8 cellular contexts compared by ENCODE assay signal in the genomic region with DNA sequence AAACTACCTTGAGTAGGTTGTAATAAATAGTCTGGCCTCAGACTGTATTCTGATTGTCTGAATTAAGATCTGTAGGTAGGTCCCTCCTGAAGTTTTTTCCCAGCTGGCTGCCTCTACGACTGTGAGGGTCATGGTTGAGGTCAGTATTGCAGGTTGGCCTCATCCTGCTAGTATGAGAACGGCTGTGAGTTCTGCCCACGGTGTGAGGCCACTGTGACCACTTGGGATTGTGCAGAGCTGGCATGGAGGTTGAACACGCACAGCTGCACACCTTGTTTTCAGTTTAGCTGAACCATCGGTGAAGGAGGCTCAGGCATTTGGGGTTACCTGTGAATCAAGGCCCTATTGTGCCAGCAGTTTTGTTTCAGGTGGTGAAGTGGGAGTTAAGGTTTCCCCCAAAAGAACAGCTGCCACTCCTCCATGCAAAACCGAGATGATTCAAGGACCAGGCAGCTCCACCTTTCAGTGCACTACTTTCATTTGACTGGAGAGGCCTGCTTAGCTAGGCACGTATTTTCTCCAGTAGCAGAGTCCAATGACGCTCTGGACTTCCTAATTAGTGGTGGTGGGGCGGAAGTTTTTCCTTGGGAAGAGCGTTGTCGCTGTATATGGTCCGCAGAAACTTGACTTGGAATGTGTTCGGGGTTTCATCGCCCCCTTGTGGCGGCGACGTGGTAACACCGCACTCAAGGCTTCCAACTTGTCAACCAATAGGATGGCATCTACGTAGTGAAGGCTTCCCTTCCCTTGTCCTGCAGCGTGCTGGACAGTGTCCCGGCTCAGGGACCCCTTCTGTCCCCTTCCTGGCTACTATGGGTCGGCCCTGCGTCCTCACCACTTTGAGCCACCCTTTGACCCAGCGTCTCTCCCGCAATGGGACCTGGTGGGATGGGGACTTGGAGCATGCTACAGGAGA. TPM values are rescaled to one million over a fixed set of nuclear protein-coding genes. Genes with fewer than 3 reads are reported as not detected.
DNase-seq lines count a peak whose midpoint lies in the region; ATAC-seq and TF ChIP-seq lines count a peak whose summit lies in the region.

No MANE protein-coding gene starts in this region.

- H3K27ac Mint-ChIP-seq in stimulated activated naive CD8-positive, alpha-beta T cell treated with anti-CD3 and anti-CD28 coated beads, Interleukin-15, amount 100 ng/mL, for 72 hours = no peak overlapping the region

- H3K36me3 ChIP-seq in mesodermal cell (ENCODE audit: control insufficient read depth, insufficient read depth, low read length) = peaks cover 21% of the 10 kb centered on the region

- peak overlapping the region; percentile 73 to 76 for H3K4me3 Mint-ChIP-seq in stimulated activated naive CD8-positive, alpha-beta T cell treated with anti-CD3 and anti-CD28 coated beads, Interleukin-15, amount 100 ng/mL, for 72 hours

- H3K4me3 ChIP-seq in epithelial cell of esophagus (ENCODE audit: low read length) = peak overlapping the region; percentile 16
- H3K4me3 ChIP-seq in mesodermal cell (ENCODE audit: extremely low read depth, insufficient read depth, low read length, poor library complexity, severe bottlenecking) = no peak overlapping the region

- H3K9me3 ChIP-seq in mesodermal cell (ENCODE audit: control insufficient read depth, low read length) = no peaks in the 10 kb centered on the region

- no peaks in the 10 kb centered on the region for H3K27me3 Mint-ChIP-seq in stimulated activated naive CD8-positive, alpha-beta T cell treated with anti-CD3 and anti-CD28 coated beads, Interleukin-15, amount 100 ng/mL, for 72 hours

- peaks cover 28% of the 10 kb centered on the region for H3K4me1 Mint-ChIP-seq in stimulated activated naive CD8-positive, alpha-beta T cell treated with anti-CD3 and anti-CD28 coated beads, Interleukin-15, amount 100 ng/mL, for 72 hours

- peak overlapping the region; percentile 10 for H3K27ac ChIP-seq in mesodermal cell (ENCODE audit: low read depth, low read length, severe bottlenecking)

- DNase-seq in NCI-H82 (lab: John Stamatoyannopoulos, UW) = peak; percentile 46
- DNase-seq in NCI-H82 treated with DMSO at 0.1 percent for 48 hours (lab: John Stamatoyannopoulos, UW; ENCODE audit: unreplicated experiment) = no peak
- DNase-seq in NCI-H226 = peak; percentile 34
- DNase-seq in activated CD8-positive, alpha-beta memory T cell treated with anti-CD3 and anti-CD28 coated beads, Interleukin-2, amount 50 U/mL, for 4 hours = peak; percentile 45
- peak; percentile 70 for DNase-seq in epithelial cell of esophagus (ENCODE audit: low read depth)
- peak; percentile 36 for DNase-seq in stimulated activated naive CD8-positive, alpha-beta T cell treated with anti-CD3 and anti-CD28 coated beads, Interleukin-15, amount 100 ng/mL, for 72 hours

- H3K9me3 Mint-ChIP-seq in stimulated activated naive CD8-positive, alpha-beta T cell treated with anti-CD3 and anti-CD28 coated beads, Interleukin-15, amount 100 ng/mL, for 72 hours = no peaks in the 10 kb centered on the region

- peak; percentile 76 for ATAC-seq in HG02798 (IDR thresholded peaks at IDR 0.05; ENCODE audit: poor library complexity, unreplicated experiment)
- peak; percentile 67 for ATAC-seq in stimulated activated naive CD8-positive, alpha-beta T cell treated with anti-CD3 and anti-CD28 coated beads, Interleukin-15, amount 100 ng/mL, for 72 hours

- peak; percentile 70 for TF ChIP-seq CTCF in epithelial cell of esophagus (IDR thresholded peaks at IDR 0.05; ENCODE audit: insufficient read depth, low read depth, low read length, missing control alignments)

- WGBS in mesodermal cell (ENCODE audit: insufficient coverage in 2 of 2), 2 experiments = 52% methylated on average over 7 of the region's 25 CpGs; no CpG with 5 or more reads in 1 of the 2 experiments

- H3K4me1 ChIP-seq in mesodermal cell (ENCODE audit: control insufficient read depth, insufficient read depth, low read length, poor library complexity, severe bottlenecking) = no peaks in the 10 kb centered on the region

RNA-seq across cellular contexts. Expression of gene CMC4, which starts 13.8 kb away (rescaled TPM):
- 12.0 TPM for polyA plus RNA-seq in mesodermal cell (2013, experiment 1 of 2)
- polyA plus RNA-seq in mesodermal cell (2013, experiment 2 of 2) = 7.6 TPM

RNA-seq across cellular contexts. Expression of gene MTCP1, which starts 13.8 kb away (rescaled TPM):
- 9.3 TPM for polyA plus RNA-seq in mesodermal cell (2013, experiment 1 of 2)
- 19.8 TPM for polyA plus RNA-seq in mesodermal cell (2013, experiment 2 of 2)

RNA-seq across cellular contexts. Expression of gene BRCC3, which starts 14.2 kb away (rescaled TPM):
- 12.1 TPM for polyA plus RNA-seq in mesodermal cell (2013, experiment 1 of 2)
- 14.4 TPM for polyA plus RNA-seq in mesodermal cell (2013, experiment 2 of 2)

RNA-seq across cellular contexts. Expression of gene FUNDC2, which starts 30.5 kb away (rescaled TPM):
- 86.6 TPM for polyA plus RNA-seq in mesodermal cell (2013, experiment 1 of 2)
- polyA plus RNA-seq in mesodermal cell (2013, experiment 2 of 2) = 83.8 TPM

RNA-seq across cellular contexts. Expression of gene F8, which starts 34.6 kb away (rescaled TPM):
- 1.4 TPM for polyA plus RNA-seq in mesodermal cell (2013, experiment 1 of 2)
- polyA plus RNA-seq in mesodermal cell (2013, experiment 2 of 2) = 1.7 TPM
